In the genomic region with DNA sequence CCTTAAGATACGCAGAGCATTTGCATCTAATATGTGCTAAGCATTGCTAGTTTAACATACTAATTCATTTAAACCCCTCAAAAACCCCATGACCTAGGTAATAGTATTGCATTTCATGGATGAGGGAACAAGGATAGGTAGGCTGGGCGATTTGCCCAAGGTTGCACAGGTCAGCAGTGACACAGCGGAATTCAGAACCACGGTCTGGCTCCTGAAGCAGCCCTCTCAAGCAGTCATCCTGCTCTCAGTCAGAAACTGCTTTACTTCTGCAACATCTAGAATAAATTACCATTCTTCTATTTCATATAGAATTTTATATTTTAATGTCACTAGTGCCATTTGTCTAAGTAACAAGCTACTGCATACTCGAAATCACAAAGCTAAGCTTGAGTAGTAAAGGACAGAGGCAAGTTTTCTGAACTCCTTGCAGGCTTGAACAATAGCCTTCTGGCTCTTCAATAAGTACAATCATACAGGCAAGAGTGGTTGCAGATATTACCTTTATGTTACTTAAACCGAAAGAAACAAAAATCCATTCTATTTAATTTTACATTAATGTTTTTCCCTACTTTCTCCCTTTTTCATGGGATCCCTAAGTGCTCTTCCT, we compare ENCODE assay signal across 10 cellular contexts. TPM values are rescaled to one million over a fixed set of nuclear protein-coding genes. Genes with fewer than 3 reads are reported as not detected.
DNase-seq lines count a peak whose midpoint lies in the region; ATAC-seq and TF ChIP-seq lines count a peak whose summit lies in the region.
"Had no signal": no experiment of that assay in that cellular context is flagged by ENCODE, and none has a peak within 500 bp of the region (broad histone marks: within the 10 kb centered on the region; RNA-seq: fewer than 3 reads in every experiment).

No MANE protein-coding gene starts in this region.

- no peak for TF ChIP-seq CTCF in activated B cell treated with CpG ODN at 0.5 μM for 24 hours (IDR thresholded peaks at IDR 0.05)

- H3K9me3 Mint-ChIP-seq in activated B cell treated with CpG ODN at 0.5 μM for 24 hours: no peaks in the 10 kb centered on the region
- H3K9me3 Mint-ChIP-seq in naive thymus-derived CD4-positive, alpha-beta T cell: no peaks in the 10 kb centered on the region
- H3K9me3 Mint-ChIP-seq: naive B cell had no signal

- no peak overlapping the region for H3K27ac Mint-ChIP-seq in activated B cell treated with CpG ODN at 0.5 μM for 24 hours
- H3K27ac Mint-ChIP-seq in naive thymus-derived CD4-positive, alpha-beta T cell: no peak overlapping the region
- H3K27ac Mint-ChIP-seq: naive B cell had no signal

- no peaks in the 10 kb centered on the region for H3K36me3 Mint-ChIP-seq in activated B cell treated with CpG ODN at 0.5 μM for 24 hours (ENCODE audit: low read depth)
- no peaks in the 10 kb centered on the region for H3K36me3 Mint-ChIP-seq in naive thymus-derived CD4-positive, alpha-beta T cell
- H3K36me3 Mint-ChIP-seq: naive B cell had no signal

- H3K4me1 Mint-ChIP-seq in activated B cell treated with CpG ODN at 0.5 μM for 24 hours: peaks cover 9% of the 10 kb centered on the region
- H3K4me1 Mint-ChIP-seq in naive thymus-derived CD4-positive, alpha-beta T cell: peaks cover 0 to 14% (median 6%) of the 10 kb centered on the region in 7 donors

- H3K27me3 ChIP-seq in naive thymus-derived CD4-positive, alpha-beta T cell (ENCODE audit: control insufficient read depth in 2 of 2, insufficient read depth in 2 of 2, low read length in 2 of 2): peaks cover 0 to 2% of the 10 kb centered on the region in 2 donors

- intact Hi-C loops in activated B cell treated with CpG ODN at 0.5 μM for 24 hours (cut with micrococcal nuclease): loop anchor here (5.0 kb wide), 2 partner anchors 237 to 298 kb away; no protein-coding TSS in a partner anchor
- intact Hi-C loops in naive thymus-derived CD4-positive, alpha-beta T cell (cut with micrococcal nuclease): loop anchor here in 1 of 2 donors (1.0 to 5.0 kb wide), 2 partner anchors 122 to 237 kb away; no protein-coding TSS in a partner anchor

- no peak overlapping the region for H3K4me3 ChIP-seq in naive thymus-derived CD4-positive, alpha-beta T cell (ENCODE audit: low read length)

- POLR2A ChIA-PET in activated B cell treated with CpG ODN at 0.5 μM for 24 hours (lab: Charles Lee): no interaction called here
- POLR2A ChIA-PET in naive thymus-derived CD4-positive, alpha-beta T cell (lab: Charles Lee): no interaction called here

- peak overlapping the region; percentile 5 for H3K4me3 Mint-ChIP-seq in activated B cell treated with CpG ODN at 0.5 μM for 24 hours
- H3K4me3 Mint-ChIP-seq in naive thymus-derived CD4-positive, alpha-beta T cell: peak overlapping the region in 3 of 10 donors; percentile 17 to 68 (median 67)

- no peaks in the 10 kb centered on the region for H3K9me3 ChIP-seq in naive thymus-derived CD4-positive, alpha-beta T cell (ENCODE audit: control insufficient read depth in 2 of 3, low read length in 3 of 3)

- peaks cover 5 to 7% of the 10 kb centered on the region in 2 donors for H3K4me1 ChIP-seq in naive thymus-derived CD4-positive, alpha-beta T cell (ENCODE audit: control insufficient read depth in 2 of 2, insufficient read depth in 2 of 2, low read length in 2 of 2)

- CTCF ChIA-PET in activated B cell treated with CpG ODN at 0.5 μM for 24 hours (lab: Charles Lee): interaction anchor here (1.3 to 2.1 kb wide), 4 partner anchors 122 to 237 kb away, joined by 3 to 10 read pairs (median 8); no protein-coding TSS in a partner anchor
- CTCF ChIA-PET in naive thymus-derived CD4-positive, alpha-beta T cell (lab: Charles Lee): no interaction called here

- no peaks in the 10 kb centered on the region for H3K36me3 ChIP-seq in naive thymus-derived CD4-positive, alpha-beta T cell (ENCODE audit: control insufficient read depth in 2 of 3, insufficient read depth in 3 of 3, low read length in 3 of 3)

- ATAC-seq in HG02981 (IDR thresholded peaks at IDR 0.05; ENCODE audit: unreplicated experiment) (peak; percentile 28), activated B cell treated with CpG ODN at 0.5 μM for 24 hours (ENCODE audit: low read depth) (no peak), HG03039 (IDR thresholded peaks at IDR 0.05; ENCODE audit: unreplicated experiment) (no peak)
- ATAC-seq in naive thymus-derived CD4-positive, alpha-beta T cell: no peak

- DNase-seq in NOMO-1 treated with DMSO at 0.1 percent for 48 hours (lab: John Stamatoyannopoulos, UW; ENCODE audit: unreplicated experiment) (peak; percentile 18), NOMO-1 treated with dmso at 0.1 percent for 144 hours (lab: John Stamatoyannopoulos, UW; ENCODE audit: unreplicated experiment) (no peak), activated B cell treated with CpG ODN at 0.5 μM for 24 hours (no peak), putamen (ENCODE audit: low spot score) (peak; percentile 25), NCI-H774 (lab: John Stamatoyannopoulos, UW) (no peak)
- no peak for DNase-seq in naive thymus-derived CD4-positive, alpha-beta T cell
- DNase-seq: effector CD4-positive, alpha-beta T cell had no signal

- no peak overlapping the region for H3K27ac ChIP-seq in naive thymus-derived CD4-positive, alpha-beta T cell (ENCODE audit: low read depth, low read length)

- H3K27me3 Mint-ChIP-seq in activated B cell treated with CpG ODN at 0.5 μM for 24 hours: peaks cover 12% of the 10 kb centered on the region
- H3K27me3 Mint-ChIP-seq in naive thymus-derived CD4-positive, alpha-beta T cell: peaks cover 44 to 62% (median 60%) of the 10 kb centered on the region in 5 donors

RNA-seq across cellular contexts. Expression of gene SPP1, which starts 0.6 kb away (rescaled TPM):
- not detected in 2 replicates for total RNA-seq in activated B cell treated with CpG ODN at 0.5 μM for 24 hours
- total RNA-seq in naive thymus-derived CD4-positive, alpha-beta T cell: 10 to 100 TPM in 2 of 5 experiments, 1 to 10 TPM in 1, not detected in 2; 1.6 to 28.5 (median 21.6) TPM
- polyA plus RNA-seq in naive thymus-derived CD4-positive, alpha-beta T cell: not detected

RNA-seq across cellular contexts. Expression of gene PKD2, which starts 32.5 kb away (rescaled TPM):
- total RNA-seq in activated B cell treated with CpG ODN at 0.5 μM for 24 hours: 4.2 and 6.2 TPM in 2 replicates
- 10 to 100 TPM in 1 of 5 experiments, 1 to 10 TPM in 4; 4.9 to 16.1 (median 6.8) TPM for total RNA-seq in naive thymus-derived CD4-positive, alpha-beta T cell
- 1 to 10 TPM; 2.7 to 7.1 TPM for polyA plus RNA-seq in naive thymus-derived CD4-positive, alpha-beta T cell

Comparison
In these comparisons a context has a peak if more than half of its experiments do, and no peak if none do; other contexts are left out.
1. DNase-seq: peak in NOMO-1 treated with DMSO at 0.1 percent for 48 hours (single experiment) and putamen (single experiment); none in NOMO-1 treated with dmso at 0.1 percent for 144 hours (single experiment), activated B cell treated with CpG ODN at 0.5 μM for 24 hours (single experiment), NCI-H774 (single experiment) and naive thymus-derived CD4-positive, alpha-beta T cell (0 of 9).